Comparison of ENCODE assay signal across 38 cellular contexts in genomic region chr20:59880198-59880597, GRCh38. TPM values are rescaled to one million over a fixed set of nuclear protein-coding genes. Genes with fewer than 3 reads are reported as not detected.
"Had no signal": no experiment of that assay in that cellular context is flagged by ENCODE, and none has a peak within 500 bp of the region (broad histone marks: within the 10 kb centered on the region; RNA-seq: fewer than 3 reads in every experiment).

No MANE protein-coding gene starts in this region.

- ATAC-seq: activated CD4-positive, alpha-beta T cell treated with anti-CD3 and anti-CD28 coated beads for 36 hours; activated CD4-positive, CD25-positive, alpha-beta regulatory T cell treated with anti-CD3 and anti-CD28 coated beads, Interleukin-2, amount 50 U/mL, for 24 hours; activated CD8-positive, alpha-beta memory T cell treated with anti-CD3 and anti-CD28 coated beads, Interleukin-2, amount 10 ng/mL, durations not matched to agents 7 days and 5 days; activated CD8-positive, alpha-beta T cell treated with anti-CD3 and anti-CD28 coated beads, Interleukin-2, amount 10 ng/mL, durations not matched to agents 7 days and 5 days; activated naive CD8-positive, alpha-beta T cell treated with anti-CD3 and anti-CD28 coated beads, Interleukin-2, amount 50 U/mL, for 24 hours; WTC11 had no signal

- H3K27ac Mint-ChIP-seq: activated CD4-positive, alpha-beta memory T cell treated with anti-CD3 and anti-CD28 coated beads, Interleukin-2, amount 10 ng/mL, durations not matched to agents 7 days and 5 days; activated CD4-positive, alpha-beta T cell treated with anti-CD3 and anti-CD28 coated beads for 36 hours; activated CD4-positive, alpha-beta T cell treated with anti-CD3 and anti-CD28 coated beads, Interleukin-2, amount 10 ng/mL, durations not matched to agents 7 days and 5 days; activated CD8-positive, alpha-beta memory T cell treated with anti-CD3 and anti-CD28 coated beads, Interleukin-2, amount 10 ng/mL, durations not matched to agents 7 days and 5 days; activated CD8-positive, alpha-beta T cell treated with anti-CD3 and anti-CD28 coated beads, Interleukin-2, amount 10 ng/mL, durations not matched to agents 7 days and 5 days; activated naive CD4-positive, alpha-beta T cell treated with anti-CD3 and anti-CD28 coated beads, Interleukin-2, amount 10 ng/mL, durations not matched to agents 7 days and 5 days; activated naive CD4-positive, alpha-beta T cell treated with anti-CD3 and anti-CD28 coated beads, Interleukin-2, amount 50 U/mL, for 24 hours; activated naive CD8-positive, alpha-beta T cell; activated naive CD8-positive, alpha-beta T cell treated with anti-CD3 and anti-CD28 coated beads, Interleukin-2, amount 10 ng/mL, durations not matched to agents 7 days and 5 days; activated naive CD8-positive, alpha-beta T cell treated with anti-CD3 and anti-CD28 coated beads, Interleukin-2, amount 50 U/mL, for 24 hours; activated T-cell treated with anti-CD3 and anti-CD28 coated beads, Interleukin-2, amount 50 U/mL, for 24 hours; activated T-helper 2 cell treated with anti-CD3 and anti-CD28 coated beads, Interferon-gamma antibody, Interleukin-2, Interleukin-4, amounts not matched to agents 10 μg/mL and 5 μg/mL and 100 μg/mL, durations not matched to agents 14 hours and 24 hours and 36 hours; brain; T-helper 1 cell treated with Interleukin-12 subunit alpha and Interleukin-12 subunit beta and Interleukin-4 antibody, amounts not matched to agents 30 μg/mL and 1 μg/mL, for 36 hours; T-helper 2 cell treated with Interferon-gamma antibody and Interleukin-4, amounts not matched to agents 5 μg/mL and 100 μg/mL, for 36 hours; WTC11 had no signal

- H3K9me3 Mint-ChIP-seq: activated CD4-positive, alpha-beta memory T cell treated with anti-CD3 and anti-CD28 coated beads, Interleukin-2, amount 10 ng/mL, durations not matched to agents 7 days and 5 days; activated CD4-positive, alpha-beta T cell treated with anti-CD3 and anti-CD28 coated beads, Interleukin-2, amount 10 ng/mL, durations not matched to agents 7 days and 5 days; activated naive CD4-positive, alpha-beta T cell treated with anti-CD3 and anti-CD28 coated beads, Interleukin-2, amount 10 ng/mL, durations not matched to agents 7 days and 5 days; activated naive CD4-positive, alpha-beta T cell treated with anti-CD3 and anti-CD28 coated beads, Interleukin-2, amount 50 U/mL, for 24 hours; activated naive CD8-positive, alpha-beta T cell treated with anti-CD3 and anti-CD28 coated beads, Interleukin-2, amount 10 ng/mL, durations not matched to agents 7 days and 5 days; activated naive CD8-positive, alpha-beta T cell treated with anti-CD3 and anti-CD28 coated beads, Interleukin-2, amount 50 U/mL, for 24 hours; activated T-cell treated with anti-CD3 and anti-CD28 coated beads, Interleukin-2, amount 50 U/mL, for 24 hours; activated T-helper 2 cell treated with anti-CD3 and anti-CD28 coated beads, Interferon-gamma antibody, Interleukin-2, Interleukin-4, amounts not matched to agents 10 μg/mL and 5 μg/mL and 100 μg/mL, durations not matched to agents 14 hours and 24 hours and 36 hours; brain; central memory CD8-positive, alpha-beta T cell; T-helper 2 cell treated with Interferon-gamma antibody and Interleukin-4, amounts not matched to agents 5 μg/mL and 100 μg/mL, for 36 hours had no signal

- H3K36me3 Mint-ChIP-seq: activated naive CD4-positive, alpha-beta T cell treated with anti-CD3 and anti-CD28 coated beads, Interleukin-2, amount 10 ng/mL, durations not matched to agents 7 days and 5 days; activated naive CD8-positive, alpha-beta T cell treated with anti-CD3 and anti-CD28 coated beads, Interleukin-2, amount 10 ng/mL, durations not matched to agents 7 days and 5 days; WTC11 had no signal

- H3K27me3 Mint-ChIP-seq: activated CD4-positive, alpha-beta memory T cell treated with anti-CD3 and anti-CD28 coated beads, Interleukin-2, amount 10 ng/mL, durations not matched to agents 7 days and 5 days; activated CD4-positive, alpha-beta T cell treated with anti-CD3 and anti-CD28 coated beads for 36 hours; activated CD4-positive, alpha-beta T cell treated with anti-CD3 and anti-CD28 coated beads, Interleukin-2, amount 10 ng/mL, durations not matched to agents 7 days and 5 days; activated CD8-positive, alpha-beta memory T cell treated with anti-CD3 and anti-CD28 coated beads, Interleukin-2, amount 10 ng/mL, durations not matched to agents 7 days and 5 days; activated naive CD4-positive, alpha-beta T cell treated with anti-CD3 and anti-CD28 coated beads, Interleukin-2, amount 10 ng/mL, durations not matched to agents 7 days and 5 days; activated naive CD4-positive, alpha-beta T cell treated with anti-CD3 and anti-CD28 coated beads, Interleukin-2, amount 50 U/mL, for 24 hours; activated naive CD8-positive, alpha-beta T cell; activated naive CD8-positive, alpha-beta T cell treated with anti-CD3 and anti-CD28 coated beads, Interleukin-2, amount 50 U/mL, for 24 hours; activated T-cell treated with anti-CD3 and anti-CD28 coated beads, Interleukin-2, amount 50 U/mL, for 24 hours; central memory CD8-positive, alpha-beta T cell had no signal

- H3K36me3 ChIP-seq: ascending aorta, cardiac muscle cell, WERI-Rb-1 had no signal

- H3K4me1 ChIP-seq: ascending aorta had no signal

- H3K4me3 ChIP-seq: ascending aorta, cardiac muscle cell had no signal

- H3K27ac ChIP-seq: ascending aorta, cardiac muscle cell, WERI-Rb-1 had no signal

- H3K4me1 Mint-ChIP-seq: activated CD4-positive, alpha-beta memory T cell treated with anti-CD3 and anti-CD28 coated beads, Interleukin-2, amount 10 ng/mL, durations not matched to agents 7 days and 5 days; activated CD4-positive, alpha-beta T cell treated with anti-CD3 and anti-CD28 coated beads for 36 hours; activated CD4-positive, alpha-beta T cell treated with anti-CD3 and anti-CD28 coated beads, Interleukin-2, amount 10 ng/mL, durations not matched to agents 7 days and 5 days; activated CD8-positive, alpha-beta memory T cell treated with anti-CD3 and anti-CD28 coated beads, Interleukin-2, amount 10 ng/mL, durations not matched to agents 7 days and 5 days; activated naive CD4-positive, alpha-beta T cell treated with anti-CD3 and anti-CD28 coated beads, Interleukin-2, amount 10 ng/mL, durations not matched to agents 7 days and 5 days; activated naive CD4-positive, alpha-beta T cell treated with anti-CD3 and anti-CD28 coated beads, Interleukin-2, amount 50 U/mL, for 24 hours; activated naive CD8-positive, alpha-beta T cell treated with anti-CD3 and anti-CD28 coated beads, Interleukin-2, amount 10 ng/mL, durations not matched to agents 7 days and 5 days; activated naive CD8-positive, alpha-beta T cell treated with anti-CD3 and anti-CD28 coated beads, Interleukin-2, amount 50 U/mL, for 24 hours; brain; central memory CD8-positive, alpha-beta T cell; WTC11 had no signal

- H3K27me3 ChIP-seq: ascending aorta, cardiac muscle cell had no signal

- FAIRE-seq: bronchial epithelial cell had no signal

- H3K9me3 ChIP-seq: ascending aorta had no signal

- H3K4me3 Mint-ChIP-seq: activated CD4-positive, alpha-beta memory T cell treated with anti-CD3 and anti-CD28 coated beads, Interleukin-2, amount 10 ng/mL, durations not matched to agents 7 days and 5 days; activated CD4-positive, alpha-beta T cell treated with anti-CD3 and anti-CD28 coated beads for 36 hours; activated CD4-positive, alpha-beta T cell treated with anti-CD3 and anti-CD28 coated beads, Interleukin-2, amount 10 ng/mL, durations not matched to agents 7 days and 5 days; activated CD8-positive, alpha-beta memory T cell treated with anti-CD3 and anti-CD28 coated beads, Interleukin-2, amount 10 ng/mL, durations not matched to agents 7 days and 5 days; activated CD8-positive, alpha-beta T cell treated with anti-CD3 and anti-CD28 coated beads, Interleukin-2, amount 10 ng/mL, durations not matched to agents 7 days and 5 days; activated naive CD4-positive, alpha-beta T cell treated with anti-CD3 and anti-CD28 coated beads, Interleukin-2, amount 10 ng/mL, durations not matched to agents 7 days and 5 days; activated naive CD4-positive, alpha-beta T cell treated with anti-CD3 and anti-CD28 coated beads, Interleukin-2, amount 50 U/mL, for 24 hours; activated naive CD8-positive, alpha-beta T cell; activated naive CD8-positive, alpha-beta T cell treated with anti-CD3 and anti-CD28 coated beads, Interleukin-2, amount 10 ng/mL, durations not matched to agents 7 days and 5 days; activated naive CD8-positive, alpha-beta T cell treated with anti-CD3 and anti-CD28 coated beads, Interleukin-2, amount 50 U/mL, for 24 hours; activated T-cell treated with anti-CD3 and anti-CD28 coated beads, Interleukin-2, amount 50 U/mL, for 24 hours; brain; central memory CD8-positive, alpha-beta T cell; T-helper 1 cell treated with Interleukin-12 subunit alpha and Interleukin-12 subunit beta and Interleukin-4 antibody, amounts not matched to agents 30 μg/mL and 1 μg/mL, for 36 hours; T-helper 2 cell treated with Interferon-gamma antibody and Interleukin-4, amounts not matched to agents 5 μg/mL and 100 μg/mL, for 36 hours; WTC11 had no signal

- DNase-seq: activated CD4-positive, alpha-beta memory T cell treated with anti-CD3 and anti-CD28 coated beads, Interleukin-2, amount 10 ng/mL, durations not matched to agents 7 days and 5 days; activated CD4-positive, alpha-beta T cell treated with anti-CD3 and anti-CD28 coated beads for 1 hour; activated CD4-positive, alpha-beta T cell treated with anti-CD3 and anti-CD28 coated beads for 36 hours; activated CD4-positive, alpha-beta T cell treated with anti-CD3 and anti-CD28 coated beads for 48 hours; activated CD4-positive, alpha-beta T cell treated with anti-CD3 and anti-CD28 coated beads, Interleukin-2, amount 10 ng/mL, durations not matched to agents 7 days and 5 days; activated CD4-positive, alpha-beta T cell treated with anti-CD3 and anti-CD28 coated beads, Interleukin-2, amount 50 U/mL, for 48 hours; activated CD4-positive, CD25-positive, alpha-beta regulatory T cell; activated CD8-positive, alpha-beta memory T cell treated with anti-CD3 and anti-CD28 coated beads for 24 hours; activated CD8-positive, alpha-beta memory T cell treated with anti-CD3 and anti-CD28 coated beads, Interleukin-2, amount 10 ng/mL, durations not matched to agents 7 days and 5 days; activated CD8-positive, alpha-beta memory T cell treated with anti-CD3 and anti-CD28 coated beads, Interleukin-2, amount 50 U/mL, for 48 hours; activated CD8-positive, alpha-beta T cell treated with anti-CD3 and anti-CD28 coated beads, Interleukin-2, amount 10 ng/mL, durations not matched to agents 7 days and 5 days; activated effector memory CD4-positive, alpha-beta T cell treated with Interleukin-2 at 50 U/mL for 16 hours; activated gamma-delta T cell; activated naive CD4-positive, alpha-beta T cell treated with anti-CD3 and anti-CD28 coated beads, Interleukin-2, amount 10 ng/mL, durations not matched to agents 7 days and 5 days; activated naive CD4-positive, alpha-beta T cell treated with Interleukin-2 at 50 U/mL for 16 hours; activated naive CD8-positive, alpha-beta T cell treated with anti-CD3 and anti-CD28 coated beads, Interleukin-2, amount 10 ng/mL, durations not matched to agents 7 days and 5 days; activated naive CD8-positive, alpha-beta T cell treated with anti-CD3 and anti-CD28 coated beads, Interleukin-2, amount 50 U/mL, for 24 hours; activated T-cell treated with anti-CD3 and anti-CD28 coated beads, Interleukin-2, amount 50 U/mL, for 24 hours; activated T-cell treated with anti-CD3 and anti-CD28 coated beads, Interleukin-2, amount 50 U/mL, for 48 hours; amygdala; anterior cingulate cortex; caudate nucleus; cerebellar nuclear complex; T-helper 2 cell; T-helper 9 cell; WERI-Rb-1 had no signal

RNA-seq across cellular contexts. Expression of gene SYCP2, which starts 53.2 kb away (rescaled TPM):
- total RNA-seq: cardiac muscle cell had no signal
